Comparison of ENCODE assay signal across 1 cellular context in genomic region chr21:42892582-42892930, GRCh38.
TF ChIP-seq lines count a peak whose summit lies in the region.

No MANE protein-coding gene starts in this region.

TF ChIP-seq in K562, 482 proteins besides CTCF, POLR2A, EP300 and RAD21 (continues in another document):
- TF ChIP-seq MBD1 (CRISPR knock-in tag; IDR thresholded peaks at IDR 0.05) (no peak; the same call in 1 of the 2 replicates), DACH1 (IDR thresholded peaks at IDR 0.05; ENCODE audit: partially characterized antibody) (no peak), ILF3 (IDR thresholded peaks at IDR 0.05; ENCODE audit: borderline replicate concordance) (no peak), TBL1XR1 (IDR thresholded peaks at IDR 0.05; ENCODE audit: low read length in 2 of 2) (no peak), ZNF24 (IDR thresholded peaks at IDR 0.05) (no peak), CREM (IDR thresholded peaks at IDR 0.05; ENCODE audit: low read depth) (no peak), NCOR1 (IDR thresholded peaks at IDR 0.05) (no peak), POLR2G (IDR thresholded peaks at IDR 0.05; ENCODE audit: low read depth, low read length) (no peak), ZNF263 (CRISPR knock-in tag; IDR thresholded peaks at IDR 0.05; ENCODE audit: borderline replicate concordance) (0 out of 2 replicates have a peak, but pooled peaks have one; percentile 24), SUPT5H (IDR thresholded peaks at IDR 0.05) (no peak), PTRF (tag; IDR thresholded peaks at IDR 0.05) (no peak), MIER1 (IDR thresholded peaks at IDR 0.05; ENCODE audit: low read depth) (no peak), TCFL5 (CRISPR knock-in tag; conservative IDR thresholded peaks at IDR 0.05) (no peak), GTF2E2 (tag; IDR thresholded peaks at IDR 0.05) (no peak), RAD51 (IDR thresholded peaks at IDR 0.05; ENCODE audit: borderline replicate concordance, low read depth) (no peak; the same call in 1 of the 2 replicates), BDP1 (IDR thresholded peaks at IDR 0.05; ENCODE audit: insufficient read depth, insufficient read length) (no peak), NR4A1 (CRISPR knock-in tag; IDR thresholded peaks at IDR 0.05) (no peak), NR4A1 (tag; IDR thresholded peaks at IDR 0.05) (peak; percentile 37; the same call in 1 of the 2 replicates), HNRNPL (IDR thresholded peaks at IDR 0.05; ENCODE audit: low read depth, low read length) (no peak), MLLT1 (IDR thresholded peaks at IDR 0.05) (no peak), ZNF507 (tag; conservative IDR thresholded peaks at IDR 0.05) (no peak), HDAC1 (IDR thresholded peaks at IDR 0.05) (peak in 1 of 2 experiments; percentile 54; a peak in 2 of 4 replicates), SIX5 (IDR thresholded peaks at IDR 0.05; ENCODE audit: borderline replicate concordance in 1 of 2, insufficient read depth in 1 of 2, low read depth in 1 of 2, low read length in 2 of 2) (no peak), THRA (IDR thresholded peaks at IDR 0.05) (no peak), ELF2 (CRISPR knock-in tag; IDR thresholded peaks at IDR 0.05) (no peak), C11orf30 (IDR thresholded peaks at IDR 0.05; ENCODE audit: low read depth) (no peak), MGA (IDR thresholded peaks at IDR 0.05) (peak; percentile 74), MCM2 (IDR thresholded peaks at IDR 0.05; ENCODE audit: low read depth) (no peak), HNRNPUL1 (IDR thresholded peaks at IDR 0.05; ENCODE audit: low read length) (no peak), NR2C1 (IDR thresholded peaks at IDR 0.05) (no peak), NR2C1 (tag; IDR thresholded peaks at IDR 0.05) (no peak), HNRNPH1 (optimal IDR thresholded peaks at IDR 0.05; ENCODE audit: low read depth, low read length) (no peak), SMAD1 (IDR thresholded peaks at IDR 0.05; ENCODE audit: low read depth, low read length, partially characterized antibody) (no peak), ZNF280B (CRISPR knock-in tag; IDR thresholded peaks at IDR 0.05) (no peak), DEAF1 (CRISPR knock-in tag; IDR thresholded peaks at IDR 0.05) (no peak), NFE2L1 (tag; IDR thresholded peaks at IDR 0.05; ENCODE audit: borderline replicate concordance, low read depth) (no peak), CC2D1A (IDR thresholded peaks at IDR 0.05) (no peak), STAT5B (CRISPR knock-in tag; IDR thresholded peaks at IDR 0.05) (no peak), HINFP (tag; conservative IDR thresholded peaks at IDR 0.05; ENCODE audit: low read depth) (no peak), DDX20 (tag; IDR thresholded peaks at IDR 0.05; ENCODE audit: low read depth) (no peak), ZNF133 (CRISPR knock-in tag; IDR thresholded peaks at IDR 0.05) (no peak), TCF3 (CRISPR knock-in tag; IDR thresholded peaks at IDR 0.05) (no peak; the same call in 1 of the 2 replicates), ZNF431 (CRISPR knock-in tag; IDR thresholded peaks at IDR 0.05) (peak; percentile 25; the same call in 1 of the 2 replicates), RBM25 (IDR thresholded peaks at IDR 0.05; ENCODE audit: low read depth, low read length, severe bottlenecking) (no peak), ZFP1 (CRISPR knock-in tag; IDR thresholded peaks at IDR 0.05) (no peak)
